Comparison of ENCODE assay signal across 11 cellular contexts in genomic region chr20:50274570-50275430, GRCh38.
DNase-seq lines count a peak whose midpoint lies in the region; ATAC-seq and TF ChIP-seq lines count a peak whose summit lies in the region.
"Had no signal": no experiment of that assay in that cellular context is flagged by ENCODE, and none has a peak within 500 bp of the region (broad histone marks: within the 10 kb centered on the region; RNA-seq: fewer than 3 reads in every experiment).

No MANE protein-coding gene starts in this region.

- no peak overlapping the region for H3K4me3 Mint-ChIP-seq in WTC11
- H3K4me3 Mint-ChIP-seq: activated naive CD8-positive, alpha-beta T cell treated with anti-CD3 and anti-CD28 coated beads, Interleukin-2, amount 50 U/mL, for 24 hours had no signal

- TF ChIP-seq CTCF in WTC11 (IDR thresholded peaks at IDR 0.05): no peak

- H2BK12ac ChIP-seq in trophoblast cell (ENCODE audit: low read length): no peak overlapping the region

- peaks cover 17% of the 10 kb centered on the region for H3K79me1 ChIP-seq in trophoblast cell (ENCODE audit: low read length)

- H3K27me3 ChIP-seq in BLaER1 treated with 17β-estradiol and CSF1 and Interleukin-3, amounts not matched to agents 10 nM and 100 nM: peaks cover 0 to 17% (median 0%) of the 10 kb centered on the region in 11 experiments; a peak in 3 of 22 replicates
- H3K27me3 ChIP-seq in trophoblast cell (ENCODE audit: insufficient read depth, low read length): no peaks in the 10 kb centered on the region

- no peaks in the 10 kb centered on the region for H3K4me1 Mint-ChIP-seq in WTC11

- no peak overlapping the region for H3K23ac ChIP-seq in trophoblast cell (ENCODE audit: low read length)

- no peaks in the 10 kb centered on the region for H3K9me3 ChIP-seq in BLaER1 treated with 17β-estradiol and CSF1 and Interleukin-3, amounts not matched to agents 10 nM and 100 nM (replicated peaks in 1 of 11)
- H3K9me3 ChIP-seq in trophoblast cell (ENCODE audit: insufficient read depth, low read depth, low read length): no peaks in the 10 kb centered on the region

- H3K27ac Mint-ChIP-seq in WTC11: no peak overlapping the region
- H3K27ac Mint-ChIP-seq: activated naive CD8-positive, alpha-beta T cell treated with anti-CD3 and anti-CD28 coated beads, Interleukin-2, amount 50 U/mL, for 24 hours had no signal

- H3K36me3 ChIP-seq in BLaER1 treated with 17β-estradiol and CSF1 and Interleukin-3, amounts not matched to agents 10 nM and 100 nM: no peaks in the 10 kb centered on the region
- no peaks in the 10 kb centered on the region for H3K36me3 ChIP-seq in trophoblast cell (ENCODE audit: control insufficient read depth in 1 of 2, insufficient read depth in 2 of 2, low read length in 2 of 2)

- H4K91ac ChIP-seq in trophoblast cell (ENCODE audit: low read depth, low read length): no peak overlapping the region

- H3K36me3 Mint-ChIP-seq in WTC11: no peaks in the 10 kb centered on the region

- H3K9me3 Mint-ChIP-seq in WTC11: no peaks in the 10 kb centered on the region
- H3K9me3 Mint-ChIP-seq: activated naive CD8-positive, alpha-beta T cell treated with anti-CD3 and anti-CD28 coated beads, Interleukin-2, amount 50 U/mL, for 24 hours had no signal

- no peak overlapping the region for H2AFZ ChIP-seq in trophoblast cell (ENCODE audit: insufficient read depth, low read length, poor library complexity)
- H2AFZ ChIP-seq: GM23248 had no signal

- H2BK120ac ChIP-seq in trophoblast cell (ENCODE audit: insufficient read depth, low read length, poor library complexity): no peak overlapping the region

- ATAC-seq in WTC11 (no peak), GM21737 (IDR thresholded peaks at IDR 0.05; ENCODE audit: unreplicated experiment) (no peak)
- ATAC-seq: activated naive CD8-positive, alpha-beta T cell treated with anti-CD3 and anti-CD28 coated beads, Interleukin-2, amount 50 U/mL, for 24 hours had no signal

- peak overlapping the region in 6 of 11 experiments; percentile 37 to 74 (median 65); a peak in 10 of 22 replicates for H3K9ac ChIP-seq in BLaER1 treated with 17β-estradiol and CSF1 and Interleukin-3, amounts not matched to agents 10 nM and 100 nM
- H3K9ac ChIP-seq in trophoblast cell (ENCODE audit: low read length): no peak overlapping the region
- H3K9ac ChIP-seq: GM23248 had no signal

- CTCF ChIA-PET in WTC11 (lab: Charles Lee): interaction anchor here (0.7 to 1.8 kb wide), 3 partner anchors 7 to 96 kb away, joined by 3 to 5 read pairs (median 5); no protein-coding TSS in a partner anchor

- peaks cover 45 to 100% (median 85%) of the 10 kb centered on the region in 10 experiments for H3K4me1 ChIP-seq in BLaER1 treated with 17β-estradiol and CSF1 and Interleukin-3, amounts not matched to agents 10 nM and 100 nM
- H3K4me1 ChIP-seq in trophoblast cell (ENCODE audit: control insufficient read depth in 1 of 2, insufficient read depth in 2 of 2, low read length in 2 of 2): peaks cover 17 to 22% of the 10 kb centered on the region in 2 experiments

- H4K20me1 ChIP-seq in BLaER1 treated with 17β-estradiol and CSF1 and Interleukin-3, amounts not matched to agents 10 nM and 100 nM: 0 out of 22 replicates have a peak, but pooled peaks cover 0 to 3% (median 0%) of the 10 kb centered on the region in 11 experiments

- POLR2A ChIA-PET in WTC11 (lab: Charles Lee): no interaction called here

- no peak overlapping the region for H4K12ac ChIP-seq in trophoblast cell (ENCODE audit: low read depth, low read length)

- peaks cover 2% of the 10 kb centered on the region for H3K79me2 ChIP-seq in trophoblast cell (ENCODE audit: control insufficient read depth, insufficient read depth, low read length, poor library complexity)

- H3K14ac ChIP-seq in trophoblast cell (ENCODE audit: low read length): no peak overlapping the region

- no peak overlapping the region for H4K8ac ChIP-seq in trophoblast cell (ENCODE audit: low read depth, low read length)

- DNase-seq in WTC11 (ENCODE audit: low spot score) (no peak), hippocampal formation (lab: John Stamatoyannopoulos, UW) (peak; percentile 16 to 71), trophoblast cell (peak; percentile 38 to 46), NCI-H128 (lab: John Stamatoyannopoulos, UW; ENCODE audit: unreplicated experiment) (no peak), DMS114 treated with DMSO at 0.1 percent for 48 hours (lab: John Stamatoyannopoulos, UW; ENCODE audit: unreplicated experiment) (no peak), NCI-H226 (no peak)
- DNase-seq: activated naive CD8-positive, alpha-beta T cell treated with anti-CD3 and anti-CD28 coated beads, Interleukin-2, amount 50 U/mL, for 24 hours; SW 1271 had no signal

- no peak overlapping the region for H3K4ac ChIP-seq in trophoblast cell (ENCODE audit: low read depth, low read length)

- H2AK5ac ChIP-seq in trophoblast cell (ENCODE audit: low read length): peak overlapping the region; percentile 21

- no peaks in the 10 kb centered on the region for H3K27me3 Mint-ChIP-seq in WTC11 (ENCODE audit: low read depth)

- H3K27ac ChIP-seq in BLaER1 treated with 17β-estradiol and CSF1 and Interleukin-3, amounts not matched to agents 10 nM and 100 nM: peak overlapping the region in 7 of 11 experiments; percentile 9 to 89 (median 76); a peak in 14 of 22 replicates
- H3K27ac ChIP-seq in trophoblast cell (ENCODE audit: low read depth, low read length): no peak overlapping the region
- H3K27ac ChIP-seq: GM23248 had no signal

- no CpG with 5 or more reads among the region's 21 CpGs for WGBS in trophoblast cell (ENCODE audit: extremely low coverage, insufficient coverage, insufficient read length)

- H2BK5ac ChIP-seq in trophoblast cell (ENCODE audit: low read depth, low read length, poor library complexity): no peak overlapping the region

- H3K4me2 ChIP-seq in BLaER1 treated with 17β-estradiol and CSF1 and Interleukin-3, amounts not matched to agents 10 nM and 100 nM: peak overlapping the region in 10 of 11 experiments; percentile 28 to 97 (median 93); a peak in 20 of 22 replicates
- no peak overlapping the region for H3K4me2 ChIP-seq in trophoblast cell (ENCODE audit: low read length)

- peak overlapping the region in 3 of 10 experiments; percentile 2 to 18 (median 8); a peak in 3 of 20 replicates for H3K4me3 ChIP-seq in BLaER1 treated with 17β-estradiol and CSF1 and Interleukin-3, amounts not matched to agents 10 nM and 100 nM
- H3K4me3 ChIP-seq in trophoblast cell (ENCODE audit: low read depth, low read length): no peak overlapping the region
- H3K4me3 ChIP-seq: GM23248 had no signal

- no peak overlapping the region for H3K18ac ChIP-seq in trophoblast cell (ENCODE audit: low read length)

TF ChIP-seq in WTC11, 78 proteins besides CTCF, POLR2A, EP300 and RAD21:
- TF ChIP-seq ZMAT4 (CRISPR knock-in tag; IDR thresholded peaks at IDR 0.05): no peak
- no peak for TF ChIP-seq ATF1 (CRISPR knock-in tag; IDR thresholded peaks at IDR 0.05)
- peak; percentile 82 for TF ChIP-seq GABPB1 (CRISPR knock-in tag; IDR thresholded peaks at IDR 0.05)
- no peak for TF ChIP-seq NFYB (CRISPR knock-in tag; conservative IDR thresholded peaks at IDR 0.05; ENCODE audit: low read depth)
- no peak for TF ChIP-seq PRRX2 (CRISPR knock-in tag; IDR thresholded peaks at IDR 0.05)
- no peak for TF ChIP-seq ZNF416 (CRISPR knock-in tag; IDR thresholded peaks at IDR 0.05)
- no peak for TF ChIP-seq ZNF396 (CRISPR knock-in tag; IDR thresholded peaks at IDR 0.05; ENCODE audit: borderline replicate concordance)

Comparison
In these comparisons a context has a peak if more than half of its experiments do, and no peak if none do; other contexts are left out.
1. DNase-seq: peak in hippocampal formation (2 of 2) and trophoblast cell (2 of 2); none in WTC11 (single experiment), NCI-H128 (single experiment), DMS114 treated with DMSO at 0.1 percent for 48 hours (single experiment) and NCI-H226 (single experiment).